Comparison of ENCODE assay signal across 1 cellular context in the genomic region with DNA sequence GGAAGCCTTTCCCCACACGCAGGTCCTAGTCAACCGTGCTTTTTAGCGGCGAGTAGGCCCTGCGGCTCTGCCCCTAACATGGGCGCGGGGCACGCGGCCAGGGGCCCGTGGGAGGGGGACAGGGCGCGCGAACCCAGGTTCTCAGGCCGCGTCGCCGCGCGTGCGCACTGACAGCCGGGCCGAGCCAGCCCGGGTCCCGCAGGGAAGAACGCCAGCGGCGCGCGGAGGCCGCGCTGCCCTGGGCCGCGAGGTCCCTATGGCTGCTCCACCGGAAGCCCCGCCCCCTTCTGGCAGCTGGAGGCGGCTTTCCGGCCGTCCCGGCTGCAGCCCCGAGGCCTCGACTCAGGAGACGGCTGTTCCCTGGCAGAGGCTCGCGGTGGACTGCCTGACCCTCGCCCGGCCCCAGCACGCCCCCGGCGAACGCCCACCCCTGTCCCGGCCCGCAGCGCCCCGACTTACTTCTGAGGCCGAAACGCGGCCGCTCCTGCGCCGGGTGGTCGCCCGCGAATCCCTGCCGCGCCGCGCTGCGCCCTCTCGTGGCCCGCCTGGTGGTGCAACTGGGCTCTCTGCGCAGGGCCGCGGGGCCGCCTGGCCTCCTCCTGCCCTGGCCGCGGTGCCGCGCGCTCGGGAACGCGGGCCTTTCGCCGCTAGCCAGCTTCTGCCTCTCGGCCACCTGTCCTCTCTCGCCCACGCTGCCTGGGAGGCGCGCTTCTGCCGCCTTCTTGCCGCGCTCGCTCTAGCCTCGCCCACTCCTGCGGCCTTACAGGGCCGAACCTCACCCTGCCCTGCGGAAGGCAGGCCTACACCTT.
TF ChIP-seq lines count a peak whose summit lies in the region.

No MANE protein-coding gene starts in this region.

TF ChIP-seq in HepG2, 621 proteins besides CTCF, POLR2A, EP300 and RAD21 (continued from another document and continues in another):
- TF ChIP-seq FIP1L1 (IDR thresholded peaks at IDR 0.05; ENCODE audit: borderline replicate concordance, insufficient read depth, low read depth, low read length), result no peak
- TF ChIP-seq, protein P1, sequence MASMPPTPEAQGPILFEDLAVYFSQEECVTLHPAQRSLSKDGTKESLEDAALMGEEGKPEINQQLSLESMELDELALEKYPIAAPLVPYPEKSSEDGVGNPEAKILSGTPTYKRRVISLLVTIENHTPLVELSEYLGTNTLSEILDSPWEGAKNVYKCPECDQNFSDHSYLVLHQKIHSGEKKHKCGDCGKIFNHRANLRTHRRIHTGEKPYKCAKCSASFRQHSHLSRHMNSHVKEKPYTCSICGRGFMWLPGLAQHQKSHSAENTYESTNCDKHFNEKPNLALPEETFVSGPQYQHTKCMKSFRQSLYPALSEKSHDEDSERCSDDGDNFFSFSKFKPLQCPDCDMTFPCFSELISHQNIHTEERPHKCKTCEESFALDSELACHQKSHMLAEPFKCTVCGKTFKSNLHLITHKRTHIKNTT (CRISPR knock-in tag; IDR thresholded peaks at IDR 0.05), result no peak
- no peak for TF ChIP-seq HNF4A (CRISPR knock-in tag; IDR thresholded peaks at IDR 0.05)
- TF ChIP-seq ZNF652 (CRISPR knock-in tag; IDR thresholded peaks at IDR 0.05; ENCODE audit: borderline replicate concordance, low read depth), result no peak
- peak; percentile 78; the same call in 1 of the 2 replicates for TF ChIP-seq XBP1 (CRISPR knock-in tag; IDR thresholded peaks at IDR 0.05)
- no peak for TF ChIP-seq ZNF333 (CRISPR knock-in tag; IDR thresholded peaks at IDR 0.05; ENCODE audit: borderline replicate concordance)
- TF ChIP-seq MAFK (conservative IDR thresholded peaks at IDR 0.05 in 1 of 2, IDR thresholded peaks at IDR 0.05 in 1 of 2; ENCODE audit: low read length in 2 of 2), result no peak
- TF ChIP-seq SNAI1 (CRISPR knock-in tag; IDR thresholded peaks at IDR 0.05; ENCODE audit: borderline replicate concordance), result no peak
- TF ChIP-seq U2AF1 (optimal IDR thresholded peaks at IDR 0.05; ENCODE audit: low read depth, low read length), result no peak
- peak; percentile 90; the same call in 1 of the 2 replicates for TF ChIP-seq ZNF563 (CRISPR knock-in tag; IDR thresholded peaks at IDR 0.05)
- TF ChIP-seq, protein P2, sequence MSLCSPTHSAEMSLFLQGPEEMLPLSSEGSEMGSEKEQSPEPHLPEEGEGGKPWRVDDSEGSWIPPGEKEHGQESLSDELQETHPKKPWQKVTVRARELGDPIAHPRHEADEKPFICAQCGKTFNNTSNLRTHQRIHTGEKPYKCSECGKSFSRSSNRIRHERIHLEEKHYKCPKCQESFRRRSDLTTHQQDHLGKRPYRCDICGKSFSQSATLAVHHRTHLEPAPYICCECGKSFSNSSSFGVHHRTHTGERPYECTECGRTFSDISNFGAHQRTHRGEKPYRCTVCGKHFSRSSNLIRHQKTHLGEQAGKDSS (CRISPR knock-in tag; IDR thresholded peaks at IDR 0.05; ENCODE audit: borderline replicate concordance, low read depth), result peak; percentile 55; the same call in 1 of the 2 replicates
- no peak for TF ChIP-seq IKZF1 (IDR thresholded peaks at IDR 0.05)
- peak; percentile 81; the same call in 1 of the 2 replicates for TF ChIP-seq ZBTB7B (CRISPR knock-in tag; IDR thresholded peaks at IDR 0.05)
- TF ChIP-seq, protein P3, sequence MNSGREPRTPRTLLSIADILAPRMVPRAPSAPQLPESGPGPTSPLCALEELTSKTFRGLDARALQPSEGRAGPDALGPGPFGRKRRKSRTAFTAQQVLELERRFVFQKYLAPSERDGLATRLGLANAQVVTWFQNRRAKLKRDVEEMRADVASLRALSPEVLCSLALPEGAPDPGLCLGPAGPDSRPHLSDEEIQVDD (CRISPR knock-in tag; IDR thresholded peaks at IDR 0.05; ENCODE audit: borderline replicate concordance), result peak; percentile 82; the same call in 1 of the 2 replicates
- peak; percentile 88 for TF ChIP-seq SMYD3 (CRISPR knock-in tag; IDR thresholded peaks at IDR 0.05)
- TF ChIP-seq, protein P4, sequence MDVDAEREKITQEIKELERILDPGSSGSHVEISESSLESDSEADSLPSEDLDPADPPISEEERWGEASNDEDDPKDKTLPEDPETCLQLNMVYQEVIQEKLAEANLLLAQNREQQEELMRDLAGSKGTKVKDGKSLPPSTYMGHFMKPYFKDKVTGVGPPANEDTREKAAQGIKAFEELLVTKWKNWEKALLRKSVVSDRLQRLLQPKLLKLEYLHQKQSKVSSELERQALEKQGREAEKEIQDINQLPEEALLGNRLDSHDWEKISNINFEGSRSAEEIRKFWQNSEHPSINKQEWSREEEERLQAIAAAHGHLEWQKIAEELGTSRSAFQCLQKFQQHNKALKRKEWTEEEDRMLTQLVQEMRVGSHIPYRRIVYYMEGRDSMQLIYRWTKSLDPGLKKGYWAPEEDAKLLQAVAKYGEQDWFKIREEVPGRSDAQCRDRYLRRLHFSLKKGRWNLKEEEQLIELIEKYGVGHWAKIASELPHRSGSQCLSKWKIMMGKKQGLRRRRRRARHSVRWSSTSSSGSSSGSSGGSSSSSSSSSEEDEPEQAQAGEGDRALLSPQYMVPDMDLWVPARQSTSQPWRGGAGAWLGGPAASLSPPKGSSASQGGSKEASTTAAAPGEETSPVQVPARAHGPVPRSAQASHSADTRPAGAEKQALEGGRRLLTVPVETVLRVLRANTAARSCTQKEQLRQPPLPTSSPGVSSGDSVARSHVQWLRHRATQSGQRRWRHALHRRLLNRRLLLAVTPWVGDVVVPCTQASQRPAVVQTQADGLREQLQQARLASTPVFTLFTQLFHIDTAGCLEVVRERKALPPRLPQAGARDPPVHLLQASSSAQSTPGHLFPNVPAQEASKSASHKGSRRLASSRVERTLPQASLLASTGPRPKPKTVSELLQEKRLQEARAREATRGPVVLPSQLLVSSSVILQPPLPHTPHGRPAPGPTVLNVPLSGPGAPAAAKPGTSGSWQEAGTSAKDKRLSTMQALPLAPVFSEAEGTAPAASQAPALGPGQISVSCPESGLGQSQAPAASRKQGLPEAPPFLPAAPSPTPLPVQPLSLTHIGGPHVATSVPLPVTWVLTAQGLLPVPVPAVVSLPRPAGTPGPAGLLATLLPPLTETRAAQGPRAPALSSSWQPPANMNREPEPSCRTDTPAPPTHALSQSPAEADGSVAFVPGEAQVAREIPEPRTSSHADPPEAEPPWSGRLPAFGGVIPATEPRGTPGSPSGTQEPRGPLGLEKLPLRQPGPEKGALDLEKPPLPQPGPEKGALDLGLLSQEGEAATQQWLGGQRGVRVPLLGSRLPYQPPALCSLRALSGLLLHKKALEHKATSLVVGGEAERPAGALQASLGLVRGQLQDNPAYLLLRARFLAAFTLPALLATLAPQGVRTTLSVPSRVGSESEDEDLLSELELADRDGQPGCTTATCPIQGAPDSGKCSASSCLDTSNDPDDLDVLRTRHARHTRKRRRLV (CRISPR knock-in tag; IDR thresholded peaks at IDR 0.05), result 0 out of 2 replicates have a peak, but pooled peaks have one; percentile 2
- TF ChIP-seq KLF6 (CRISPR knock-in tag; IDR thresholded peaks at IDR 0.05), result peak; percentile 30
- no peak for TF ChIP-seq KDM5A (IDR thresholded peaks at IDR 0.05; ENCODE audit: borderline replicate concordance, low read length)
- TF ChIP-seq WIZ (CRISPR knock-in tag; IDR thresholded peaks at IDR 0.05), result 0 out of 2 replicates have a peak, but pooled peaks have one; percentile 64
- TF ChIP-seq, protein P5, sequence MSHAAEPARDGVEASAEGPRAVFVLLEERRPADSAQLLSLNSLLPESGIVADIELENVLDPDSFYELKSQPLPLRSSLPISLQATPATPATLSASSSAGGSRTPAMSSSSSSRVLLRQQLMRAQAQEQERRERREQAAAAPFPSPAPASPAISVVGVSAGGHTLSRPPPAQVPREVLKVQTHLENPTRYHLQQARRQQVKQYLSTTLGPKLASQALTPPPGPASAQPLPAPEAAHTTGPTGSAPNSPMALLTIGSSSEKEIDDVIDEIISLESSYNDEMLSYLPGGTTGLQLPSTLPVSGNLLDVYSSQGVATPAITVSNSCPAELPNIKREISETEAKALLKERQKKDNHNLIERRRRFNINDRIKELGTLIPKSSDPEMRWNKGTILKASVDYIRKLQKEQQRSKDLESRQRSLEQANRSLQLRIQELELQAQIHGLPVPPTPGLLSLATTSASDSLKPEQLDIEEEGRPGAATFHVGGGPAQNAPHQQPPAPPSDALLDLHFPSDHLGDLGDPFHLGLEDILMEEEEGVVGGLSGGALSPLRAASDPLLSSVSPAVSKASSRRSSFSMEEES (CRISPR knock-in tag; IDR thresholded peaks at IDR 0.05), result no peak
- no peak for TF ChIP-seq TMF1 (CRISPR knock-in tag; IDR thresholded peaks at IDR 0.05; ENCODE audit: low read depth)
- TF ChIP-seq, protein P6, sequence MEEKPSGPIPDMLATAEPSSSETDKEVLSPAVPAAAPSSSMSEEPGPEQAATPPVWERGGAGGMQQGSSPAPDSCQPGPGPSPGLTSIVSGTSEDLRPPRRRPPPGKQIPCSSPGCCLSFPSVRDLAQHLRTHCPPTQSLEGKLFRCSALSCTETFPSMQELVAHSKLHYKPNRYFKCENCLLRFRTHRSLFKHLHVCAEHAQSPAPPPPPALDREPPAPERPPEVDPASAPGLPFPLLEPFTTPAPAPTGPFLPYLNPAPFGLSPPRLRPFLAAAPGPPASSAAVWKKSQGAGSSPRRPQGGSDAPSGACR (CRISPR knock-in tag; IDR thresholded peaks at IDR 0.05), result 0 out of 2 replicates have a peak, but pooled peaks have one; percentile 48
- peak; percentile 79 for TF ChIP-seq ASH2L (IDR thresholded peaks at IDR 0.05; ENCODE audit: insufficient read length, low read depth, low read length)
- TF ChIP-seq, protein P7, sequence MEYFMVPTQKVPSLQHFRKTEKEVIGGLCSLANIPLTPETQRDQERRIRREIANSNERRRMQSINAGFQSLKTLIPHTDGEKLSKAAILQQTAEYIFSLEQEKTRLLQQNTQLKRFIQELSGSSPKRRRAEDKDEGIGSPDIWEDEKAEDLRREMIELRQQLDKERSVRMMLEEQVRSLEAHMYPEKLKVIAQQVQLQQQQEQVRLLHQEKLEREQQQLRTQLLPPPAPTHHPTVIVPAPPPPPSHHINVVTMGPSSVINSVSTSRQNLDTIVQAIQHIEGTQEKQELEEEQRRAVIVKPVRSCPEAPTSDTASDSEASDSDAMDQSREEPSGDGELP (IDR thresholded peaks at IDR 0.05; ENCODE audit: borderline replicate concordance, low read depth), result peak; percentile 79; the same call in 1 of the 2 replicates
- 0 out of 2 replicates have a peak, but pooled peaks have one; percentile 12 for TF ChIP-seq ZNF619 (CRISPR knock-in tag; IDR thresholded peaks at IDR 0.05)
- TF ChIP-seq ZNF737 (CRISPR knock-in tag; IDR thresholded peaks at IDR 0.05; ENCODE audit: borderline replicate concordance), result no peak
- no peak for TF ChIP-seq NFE2L2 (IDR thresholded peaks at IDR 0.05; ENCODE audit: low read length)
- TF ChIP-seq, protein P8, sequence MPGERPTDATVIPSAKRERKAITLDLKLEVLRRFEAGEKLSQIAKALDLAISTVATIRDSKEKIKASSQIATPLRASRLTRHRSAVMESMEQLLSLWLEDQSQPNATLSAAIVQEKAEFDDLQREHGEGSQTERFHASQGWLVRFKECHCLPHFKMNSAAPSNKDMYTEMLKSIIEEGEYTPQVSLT (CRISPR knock-in tag; IDR thresholded peaks at IDR 0.05; ENCODE audit: borderline replicate concordance, low read depth), result peak; percentile 84; the same call in 1 of the 2 replicates
- no peak for TF ChIP-seq ZNF205 (CRISPR knock-in tag; IDR thresholded peaks at IDR 0.05)
- TF ChIP-seq GABPB1 (CRISPR knock-in tag; IDR thresholded peaks at IDR 0.05), result peak; percentile 91
- TF ChIP-seq, protein P9, sequence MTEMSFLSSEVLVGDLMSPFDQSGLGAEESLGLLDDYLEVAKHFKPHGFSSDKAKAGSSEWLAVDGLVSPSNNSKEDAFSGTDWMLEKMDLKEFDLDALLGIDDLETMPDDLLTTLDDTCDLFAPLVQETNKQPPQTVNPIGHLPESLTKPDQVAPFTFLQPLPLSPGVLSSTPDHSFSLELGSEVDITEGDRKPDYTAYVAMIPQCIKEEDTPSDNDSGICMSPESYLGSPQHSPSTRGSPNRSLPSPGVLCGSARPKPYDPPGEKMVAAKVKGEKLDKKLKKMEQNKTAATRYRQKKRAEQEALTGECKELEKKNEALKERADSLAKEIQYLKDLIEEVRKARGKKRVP (CRISPR knock-in tag; IDR thresholded peaks at IDR 0.05), result peak in 1 of 2 experiments; percentile 73; a peak in 1 of 4 replicates
- TF ChIP-seq, protein P10, sequence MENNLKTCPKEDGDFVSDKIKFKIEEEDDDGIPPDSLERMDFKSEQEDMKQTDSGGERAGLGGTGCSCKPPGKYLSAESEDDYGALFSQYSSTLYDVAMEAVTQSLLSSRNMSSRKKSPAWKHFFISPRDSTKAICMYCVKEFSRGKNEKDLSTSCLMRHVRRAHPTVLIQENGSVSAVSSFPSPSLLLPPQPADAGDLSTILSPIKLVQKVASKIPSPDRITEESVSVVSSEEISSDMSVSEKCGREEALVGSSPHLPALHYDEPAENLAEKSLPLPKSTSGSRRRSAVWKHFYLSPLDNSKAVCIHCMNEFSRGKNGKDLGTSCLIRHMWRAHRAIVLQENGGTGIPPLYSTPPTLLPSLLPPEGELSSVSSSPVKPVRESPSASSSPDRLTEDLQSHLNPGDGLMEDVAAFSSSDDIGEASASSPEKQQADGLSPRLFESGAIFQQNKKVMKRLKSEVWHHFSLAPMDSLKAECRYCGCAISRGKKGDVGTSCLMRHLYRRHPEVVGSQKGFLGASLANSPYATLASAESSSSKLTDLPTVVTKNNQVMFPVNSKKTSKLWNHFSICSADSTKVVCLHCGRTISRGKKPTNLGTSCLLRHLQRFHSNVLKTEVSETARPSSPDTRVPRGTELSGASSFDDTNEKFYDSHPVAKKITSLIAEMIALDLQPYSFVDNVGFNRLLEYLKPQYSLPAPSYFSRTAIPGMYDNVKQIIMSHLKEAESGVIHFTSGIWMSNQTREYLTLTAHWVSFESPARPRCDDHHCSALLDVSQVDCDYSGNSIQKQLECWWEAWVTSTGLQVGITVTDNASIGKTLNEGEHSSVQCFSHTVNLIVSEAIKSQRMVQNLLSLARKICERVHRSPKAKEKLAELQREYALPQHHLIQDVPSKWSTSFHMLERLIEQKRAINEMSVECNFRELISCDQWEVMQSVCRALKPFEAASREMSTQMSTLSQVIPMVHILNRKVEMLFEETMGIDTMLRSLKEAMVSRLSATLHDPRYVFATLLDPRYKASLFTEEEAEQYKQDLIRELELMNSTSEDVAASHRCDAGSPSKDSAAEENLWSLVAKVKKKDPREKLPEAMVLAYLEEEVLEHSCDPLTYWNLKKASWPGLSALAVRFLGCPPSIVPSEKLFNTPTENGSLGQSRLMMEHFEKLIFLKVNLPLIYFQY (CRISPR knock-in tag; IDR thresholded peaks at IDR 0.05; ENCODE audit: borderline replicate concordance), result peak; percentile 92
- TF ChIP-seq RFXAP (CRISPR knock-in tag; IDR thresholded peaks at IDR 0.05; ENCODE audit: borderline replicate concordance), result peak; percentile 67; the same call in 1 of the 2 replicates
- TF ChIP-seq, protein P11, sequence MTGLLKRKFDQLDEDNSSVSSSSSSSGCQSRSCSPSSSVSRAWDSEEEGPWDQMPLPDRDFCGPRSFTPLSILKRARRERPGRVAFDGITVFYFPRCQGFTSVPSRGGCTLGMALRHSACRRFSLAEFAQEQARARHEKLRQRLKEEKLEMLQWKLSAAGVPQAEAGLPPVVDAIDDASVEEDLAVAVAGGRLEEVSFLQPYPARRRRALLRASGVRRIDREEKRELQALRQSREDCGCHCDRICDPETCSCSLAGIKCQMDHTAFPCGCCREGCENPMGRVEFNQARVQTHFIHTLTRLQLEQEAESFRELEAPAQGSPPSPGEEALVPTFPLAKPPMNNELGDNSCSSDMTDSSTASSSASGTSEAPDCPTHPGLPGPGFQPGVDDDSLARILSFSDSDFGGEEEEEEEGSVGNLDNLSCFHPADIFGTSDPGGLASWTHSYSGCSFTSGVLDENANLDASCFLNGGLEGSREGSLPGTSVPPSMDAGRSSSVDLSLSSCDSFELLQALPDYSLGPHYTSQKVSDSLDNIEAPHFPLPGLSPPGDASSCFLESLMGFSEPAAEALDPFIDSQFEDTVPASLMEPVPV (CRISPR knock-in tag; IDR thresholded peaks at IDR 0.05), result peak; percentile 75
- no peak for TF ChIP-seq SYNCRIP (IDR thresholded peaks at IDR 0.05; ENCODE audit: insufficient read depth, low read depth, low read length)
- TF ChIP-seq SSRP1 (CRISPR knock-in tag; IDR thresholded peaks at IDR 0.05), result no peak
- TF ChIP-seq JDP2 (CRISPR knock-in tag; IDR thresholded peaks at IDR 0.05; ENCODE audit: borderline replicate concordance), result no peak; the same call in 1 of the 2 replicates
